Comparison of ENCODE assay signal across 23 cellular contexts in the genomic region with DNA sequence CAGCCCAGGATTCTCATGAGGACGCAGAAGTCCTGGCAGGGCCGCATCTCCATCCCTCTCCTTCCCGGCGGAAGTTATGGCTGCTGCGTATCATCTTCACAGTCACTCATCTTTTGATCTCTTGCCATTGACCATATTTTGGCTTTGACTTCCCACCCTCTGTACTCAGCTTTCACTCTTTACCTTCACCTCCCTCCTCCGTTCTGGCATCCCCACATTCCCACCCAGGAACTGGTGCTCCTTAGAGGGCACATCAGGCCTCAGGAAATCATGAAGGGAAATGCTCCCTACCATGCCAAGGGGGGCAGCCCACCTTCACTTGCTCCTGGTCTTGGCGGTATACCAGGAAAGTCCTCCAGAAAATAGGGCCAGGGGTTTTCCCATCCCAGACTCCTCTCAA. TPM values are rescaled to one million over a fixed set of nuclear protein-coding genes. Genes with fewer than 3 reads are reported as not detected.
DNase-seq lines count a peak whose midpoint lies in the region; ATAC-seq, FAIRE-seq and TF ChIP-seq lines count a peak whose summit lies in the region.
"Had no signal": no experiment of that assay in that cellular context is flagged by ENCODE, and none has a peak within 500 bp of the region (broad histone marks: within the 10 kb centered on the region; RNA-seq: fewer than 3 reads in every experiment).

No MANE protein-coding gene starts in this region.

- 92 to 94% methylated on average over 7 of the region's 7 CpGs for WGBS in esophagus squamous epithelium, 2 donors

- H4K20me1 ChIP-seq in BLaER1 = peaks cover 11% of the 10 kb centered on the region

- H3K4me1 Mint-ChIP-seq in activated T-helper 17 cell treated with anti-CD3 and anti-CD28 coated beads, Interleukin-2, amount 50 U/mL, for 72 hours = peaks cover 4% of the 10 kb centered on the region

- TF ChIP-seq POLR2A in esophagus squamous epithelium (IDR thresholded peaks at IDR 0.05) = no peak

- ATAC-seq in activated T-helper 17 cell treated with anti-CD3 and anti-CD28 coated beads, Interleukin-2, amount 50 U/mL, for 72 hours (replicated peaks) = no peak
- no peak for ATAC-seq in upper lobe of right lung

- H3K27me3 Mint-ChIP-seq in activated T-helper 17 cell treated with anti-CD3 and anti-CD28 coated beads, Interleukin-2, amount 50 U/mL, for 72 hours = no peaks in the 10 kb centered on the region

- no peak overlapping the region for H3K27ac ChIP-seq in BLaER1
- H3K27ac ChIP-seq in esophagus squamous epithelium = no peak overlapping the region
- H3K27ac ChIP-seq in upper lobe of right lung = no peak overlapping the region
- H3K27ac ChIP-seq: BLaER1 treated with 17β-estradiol and CSF1 and Interleukin-3, amounts not matched to agents 10 nM and 100 nM; GM23248; HL-60 had no signal

- no peaks in the 10 kb centered on the region for H3K9me3 Mint-ChIP-seq in activated T-helper 17 cell treated with anti-CD3 and anti-CD28 coated beads, Interleukin-2, amount 50 U/mL, for 72 hours

- H3K36me3 Mint-ChIP-seq in activated T-helper 17 cell treated with anti-CD3 and anti-CD28 coated beads, Interleukin-2, amount 50 U/mL, for 72 hours (ENCODE audit: low read depth) = peaks cover 30% of the 10 kb centered on the region

- H3K27ac Mint-ChIP-seq in activated T-helper 17 cell treated with anti-CD3 and anti-CD28 coated beads, Interleukin-2, amount 50 U/mL, for 72 hours = peak overlapping the region; percentile 49

- H3K27me3 ChIP-seq in BLaER1 (no peaks in the 10 kb centered on the region), esophagus squamous epithelium (no peaks in the 10 kb centered on the region), upper lobe of right lung (no peaks in the 10 kb centered on the region)
- H3K27me3 ChIP-seq: BLaER1 treated with 17β-estradiol and CSF1 and Interleukin-3, amounts not matched to agents 10 nM and 100 nM had no signal

- peak overlapping the region; percentile 11 for H3K4me2 ChIP-seq in BLaER1

- H3K9ac ChIP-seq in BLaER1 = no peak overlapping the region
- H3K9ac ChIP-seq: GM23248 had no signal

- intact Hi-C loops in posterior vena cava (cut with DNase I) (loop anchor here in 1 of 2 donors (10.0 kb wide), 1 partner anchor 179 kb away; no protein-coding TSS in a partner anchor), esophagus squamous epithelium (cut with DNase I) (loop anchor here (10.0 kb wide), 1 partner anchor 179 kb away; no protein-coding TSS in a partner anchor), upper lobe of right lung (cut with DNase I) (no loop called here)

- no peak overlapping the region for H3K4me3 ChIP-seq in BLaER1
- no peak overlapping the region for H3K4me3 ChIP-seq in esophagus squamous epithelium
- H3K4me3 ChIP-seq in upper lobe of right lung = no peak overlapping the region
- H3K4me3 ChIP-seq: BLaER1 treated with 17β-estradiol and CSF1 and Interleukin-3, amounts not matched to agents 10 nM and 100 nM; GM23248; HAP-1 had no signal

- TF ChIP-seq CTCF in esophagus squamous epithelium (IDR thresholded peaks at IDR 0.05) (no peak), upper lobe of right lung (IDR thresholded peaks at IDR 0.05) (no peak)

- no peak for FAIRE-seq in RCC 7860 (lab: Jason Lieb, UNC)
- FAIRE-seq: GM12892, GM18507 had no signal

- peak; percentile 24 for DNase-seq in D341Med (ENCODE audit: low spot score)
- peak; percentile 37 for DNase-seq in posterior vena cava (ENCODE audit: low spot score)
- DNase-seq in RCC 7860 (ENCODE audit: low spot score) = no peak
- DNase-seq in esophagus squamous epithelium (lab: John Stamatoyannopoulos, UW) = no peak
- no peak for DNase-seq in upper lobe of right lung
- DNase-seq: 8988T, Caco-2, DMS153, DMS79, GDM1, IMR-90 had no signal

- H3K36me3 ChIP-seq in BLaER1 (peaks cover 42% of the 10 kb centered on the region), esophagus squamous epithelium (peaks cover 0 to 37% (median 3%) of the 10 kb centered on the region in 3 donors), upper lobe of right lung (no peaks in the 10 kb centered on the region)

- H3K4me1 ChIP-seq in BLaER1 (peaks cover 38% of the 10 kb centered on the region), esophagus squamous epithelium (peaks cover 0 to 4% (median 0%) of the 10 kb centered on the region in 3 donors), upper lobe of right lung (peaks cover 5% of the 10 kb centered on the region)
- H3K4me1 ChIP-seq: HAP-1 had no signal

- H3K4me3 Mint-ChIP-seq in activated T-helper 17 cell treated with anti-CD3 and anti-CD28 coated beads, Interleukin-2, amount 50 U/mL, for 72 hours = no peak overlapping the region

- H3K9me3 ChIP-seq in BLaER1 (no peaks in the 10 kb centered on the region), esophagus squamous epithelium (no peaks in the 10 kb centered on the region), upper lobe of right lung (no peaks in the 10 kb centered on the region)
- H3K9me3 ChIP-seq: BLaER1 treated with 17β-estradiol and CSF1 and Interleukin-3, amounts not matched to agents 10 nM and 100 nM; Caco-2; HAP-1 had no signal

RNA-seq across cellular contexts. Expression of a gene that starts 1.3 kb away (rescaled TPM):
- under 1 TPM in 1 of 2 donors, not detected in 1; 0.35 TPM for total RNA-seq in activated T-helper 17 cell treated with anti-CD3 and anti-CD28 coated beads, Interleukin-2, amount 50 U/mL, for 72 hours
- total RNA-seq in posterior vena cava (not detected), esophagus squamous epithelium (not detected), upper lobe of right lung (not detected)
- total RNA-seq: A673, Daoy, GM23248, H4, HT1080, IMR-90 had no signal

RNA-seq across cellular contexts. Expression of a gene that starts 20.7 kb away (rescaled TPM):
- not detected for total RNA-seq in activated T-helper 17 cell treated with anti-CD3 and anti-CD28 coated beads, Interleukin-2, amount 50 U/mL, for 72 hours
- total RNA-seq in posterior vena cava = 1 to 10 TPM; 3.6 to 3.7 TPM
- 1 to 10 TPM in 1 of 4 donors, under 1 TPM in 1, not detected in 2; 0.38 to 1.6 TPM for total RNA-seq in esophagus squamous epithelium
- 0.61 TPM for total RNA-seq in upper lobe of right lung
- total RNA-seq: Caco-2, Daoy, GM23248, HT1080 had no signal

RNA-seq across cellular contexts. Expression of a gene that starts 21.4 kb away (rescaled TPM):
- total RNA-seq in activated T-helper 17 cell treated with anti-CD3 and anti-CD28 coated beads, Interleukin-2, amount 50 U/mL, for 72 hours = 100 to 1,000 TPM in 1 of 2 donors, 10 to 100 TPM in 1; 73.8 to 134 TPM
- under 1 TPM; 0.24 to 0.79 TPM for total RNA-seq in posterior vena cava
- total RNA-seq in esophagus squamous epithelium = 10 to 100 TPM in 3 of 4 donors, 1 to 10 TPM in 1; 5.9 to 28.7 (median 14.2) TPM
- 1.0 TPM for total RNA-seq in upper lobe of right lung

RNA-seq across cellular contexts. Expression of a gene that starts 21.5 kb away (rescaled TPM):
- total RNA-seq in activated T-helper 17 cell treated with anti-CD3 and anti-CD28 coated beads, Interleukin-2, amount 50 U/mL, for 72 hours = 10 to 100 TPM; 39.4 to 52.3 TPM
- 1 to 10 TPM; 8.4 to 8.8 TPM for total RNA-seq in posterior vena cava
- total RNA-seq in esophagus squamous epithelium = 10 to 100 TPM; 15.1 to 20.0 (median 18.6) TPM
- total RNA-seq in upper lobe of right lung = 15.2 TPM

RNA-seq across cellular contexts. Expression of a gene that starts 35.1 kb away (rescaled TPM):
- total RNA-seq in activated T-helper 17 cell treated with anti-CD3 and anti-CD28 coated beads, Interleukin-2, amount 50 U/mL, for 72 hours = 10 to 100 TPM in 1 of 2 donors, 1 to 10 TPM in 1; 9.3 to 10.2 TPM
- total RNA-seq in posterior vena cava (10 to 100 TPM; 19.5 to 23.6 TPM), esophagus squamous epithelium (10 to 100 TPM; 13.1 to 26.1 (median 19.8) TPM), upper lobe of right lung (16.3 TPM)

Comparison
In these comparisons a context has a peak if more than half of its experiments do, and no peak if none do; other contexts are left out.
1. DNase-seq: peak in D341Med (single experiment) and posterior vena cava (single experiment); none in RCC 7860 (single experiment), esophagus squamous epithelium (single experiment) and upper lobe of right lung (single experiment).